25 cellular contexts compared by ENCODE assay signal in the genomic region with DNA sequence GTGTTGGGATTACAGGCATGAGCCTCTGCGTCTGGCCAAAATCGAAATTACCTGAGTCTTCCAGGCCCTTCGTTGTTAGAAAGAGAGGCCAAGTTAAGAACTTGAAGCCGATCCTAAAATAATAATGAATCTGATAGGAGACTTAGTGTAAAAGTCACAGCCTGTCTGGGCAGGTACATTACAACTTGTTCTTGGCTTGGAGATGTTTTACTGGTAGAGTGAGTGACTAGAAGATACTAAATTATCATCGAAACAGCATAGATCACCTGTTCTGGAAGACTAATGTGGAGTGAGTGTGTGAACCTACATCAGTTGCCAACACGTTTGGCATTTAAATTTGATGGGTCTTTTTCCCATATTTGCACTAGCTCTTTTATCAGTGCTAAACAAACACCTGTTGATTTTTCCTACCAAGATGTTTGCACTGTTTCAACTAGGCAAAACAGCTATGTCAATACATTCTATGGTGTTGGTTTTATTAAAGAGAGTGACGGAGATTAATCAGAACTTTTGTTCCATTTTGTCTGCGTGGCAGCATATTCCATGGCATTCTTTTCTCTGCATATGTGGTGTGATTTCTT. TPM values are rescaled to one million over a fixed set of nuclear protein-coding genes. Genes with fewer than 3 reads are reported as not detected.
DNase-seq lines count a peak whose midpoint lies in the region; ATAC-seq and TF ChIP-seq lines count a peak whose summit lies in the region.
"Had no signal": no experiment of that assay in that cellular context is flagged by ENCODE, and none has a peak within 500 bp of the region (broad histone marks: within the 10 kb centered on the region; RNA-seq: fewer than 3 reads in every experiment).

No MANE protein-coding gene starts in this region.

- H4K20me1 ChIP-seq in mammary epithelial cell (ENCODE audit: insufficient read depth, low read length): no peaks in the 10 kb centered on the region

- H3K36me3 ChIP-seq in mammary epithelial cell (ENCODE audit: insufficient read depth, low read length) (no peaks in the 10 kb centered on the region), breast epithelium (no peaks in the 10 kb centered on the region), left ventricle myocardium inferior (no peaks in the 10 kb centered on the region), sigmoid colon (no peaks in the 10 kb centered on the region)
- H3K36me3 ChIP-seq: gastroesophageal sphincter, MG63 had no signal

- TF ChIP-seq POLR2A in breast epithelium (IDR thresholded peaks at IDR 0.05) (no peak), sigmoid colon (IDR thresholded peaks at IDR 0.05) (no peak)

- CTCF ChIA-PET in mammary epithelial cell (lab: Charles Lee; ENCODE audit: low non-redundant PET): no interaction called here

- no peak overlapping the region for H2AFZ ChIP-seq in mammary epithelial cell (ENCODE audit: low read depth, low read length)

- no peak overlapping the region for H3K4me3 Mint-ChIP-seq in stimulated activated naive B cell treated with anti-CD40 and anti-IgM and Interleukin-4, amounts not matched to agents 10 μg/mL and 1 μg/mL and 100 μg/mL, for 72 hours
- H3K4me3 Mint-ChIP-seq: activated naive CD4-positive, alpha-beta T cell treated with anti-CD3 and anti-CD28 coated beads for 36 hours; naive B cell; stimulated activated effector memory CD8-positive, alpha-beta T cell treated with anti-CD3 and anti-CD28 coated beads, Interleukin-12 subunit alpha, Interleukin-12 subunit beta, amount 100 ng/mL, for 72 hours had no signal

- H3K4me1 Mint-ChIP-seq in stimulated activated naive B cell treated with anti-CD40 and anti-IgM and Interleukin-4, amounts not matched to agents 10 μg/mL and 1 μg/mL and 100 μg/mL, for 72 hours: peaks cover 33 to 54% of the 10 kb centered on the region in 2 donors

- in situ Hi-C loops in mammary epithelial cell (cut with MboI; ENCODE audit: low sequenced_read_pairs in 2 of 2): no loop called here

- peaks cover 13 to 26% of the 10 kb centered on the region in 2 donors for H3K36me3 Mint-ChIP-seq in stimulated activated naive B cell treated with anti-CD40 and anti-IgM and Interleukin-4, amounts not matched to agents 10 μg/mL and 1 μg/mL and 100 μg/mL, for 72 hours
- H3K36me3 Mint-ChIP-seq: CD4-positive, CD25-positive, alpha-beta regulatory T cell had no signal

- intact Hi-C loops in mammary epithelial cell (cut with micrococcal nuclease) (no loop called here), breast epithelium (cut with DNase I; ENCODE audit: low total_unique reads) (no loop called here), left ventricle myocardium inferior (cut with micrococcal nuclease) (no loop called here), sigmoid colon (cut with DNase I) (no loop called here), right cardiac atrium (cut with DNase I) (no loop called here)

- no peak overlapping the region for H3K4me3 ChIP-seq in mammary epithelial cell (replicated peaks in 1 of 3; ENCODE audit: insufficient read depth in 1 of 3, low read depth in 2 of 3, low read length in 3 of 3)
- H3K4me3 ChIP-seq in breast epithelium: no peak overlapping the region
- H3K4me3 ChIP-seq in left ventricle myocardium inferior: no peak overlapping the region
- no peak overlapping the region for H3K4me3 ChIP-seq in sigmoid colon
- no peak overlapping the region for H3K4me3 ChIP-seq in right cardiac atrium (ENCODE audit: low read length)
- H3K4me3 ChIP-seq: gastroesophageal sphincter, MG63 had no signal

- no peak overlapping the region for H3K27ac Mint-ChIP-seq in stimulated activated naive B cell treated with anti-CD40 and anti-IgM and Interleukin-4, amounts not matched to agents 10 μg/mL and 1 μg/mL and 100 μg/mL, for 72 hours
- H3K27ac Mint-ChIP-seq: activated naive CD4-positive, alpha-beta T cell treated with anti-CD3 and anti-CD28 coated beads for 36 hours; stimulated activated effector memory CD8-positive, alpha-beta T cell treated with anti-CD3 and anti-CD28 coated beads, Interleukin-12 subunit alpha, Interleukin-12 subunit beta, amount 100 ng/mL, for 72 hours had no signal

- H3K9me3 ChIP-seq in mammary epithelial cell (replicated peaks; ENCODE audit: insufficient read depth, low read length) (no peaks in the 10 kb centered on the region), breast epithelium (no peaks in the 10 kb centered on the region), left ventricle myocardium inferior (replicated peaks) (peaks cover 7% of the 10 kb centered on the region), sigmoid colon (no peaks in the 10 kb centered on the region), right cardiac atrium (ENCODE audit: control insufficient read depth, low read length) (no peaks in the 10 kb centered on the region)
- H3K9me3 ChIP-seq: gastroesophageal sphincter, MG63 had no signal

- peak; percentile 67 for ATAC-seq in esophagus mucosa
- no peak for ATAC-seq in stimulated activated naive B cell treated with anti-CD40 and anti-IgM and Interleukin-4, amounts not matched to agents 10 μg/mL and 1 μg/mL and 100 μg/mL, for 72 hours (replicated peaks)
- ATAC-seq in right cardiac atrium: no peak
- ATAC-seq: gastroesophageal sphincter; stimulated activated effector memory CD8-positive, alpha-beta T cell treated with anti-CD3 and anti-CD28 coated beads, Interleukin-12 subunit alpha, Interleukin-12 subunit beta, amount 100 ng/mL, for 72 hours had no signal

- H3K27me3 ChIP-seq in mammary epithelial cell (ENCODE audit: insufficient read depth, low read length) (no peaks in the 10 kb centered on the region), breast epithelium (no peaks in the 10 kb centered on the region), left ventricle myocardium inferior (ENCODE audit: low read depth) (no peaks in the 10 kb centered on the region), sigmoid colon (no peaks in the 10 kb centered on the region), right cardiac atrium (ENCODE audit: control insufficient read depth, insufficient read depth) (no peaks in the 10 kb centered on the region)
- H3K27me3 ChIP-seq: gastroesophageal sphincter, MG63 had no signal

- TF ChIP-seq CTCF in mammary epithelial cell (conservative IDR thresholded peaks at IDR 0.05 in 1 of 2, IDR thresholded peaks at IDR 0.05 in 1 of 2; ENCODE audit: extremely low read depth in 1 of 2, insufficient read depth in 1 of 2, low read depth in 1 of 2, low read length in 2 of 2) (no peak), breast epithelium (IDR thresholded peaks at IDR 0.05) (no peak), left ventricle myocardium inferior (IDR thresholded peaks at IDR 0.05; ENCODE audit: borderline replicate concordance) (no peak), sigmoid colon (IDR thresholded peaks at IDR 0.05) (no peak)

- no peak overlapping the region for H3K4me2 ChIP-seq in mammary epithelial cell (ENCODE audit: insufficient read depth, low read depth, low read length)

- dilution Hi-C loops in mammary epithelial cell (cut with HindIII; ENCODE audit: low sequenced_read_pairs): no loop called here

- peak; percentile 58 for DNase-seq in mammary epithelial cell
- no peak for DNase-seq in breast epithelium (ENCODE audit: low spot score in 2 of 2)
- DNase-seq in NCI-H345 (lab: John Stamatoyannopoulos, UW): peak; percentile 47
- DNase-seq in stimulated activated naive B cell treated with anti-CD40 and anti-IgM and Interleukin-4, amounts not matched to agents 10 μg/mL and 1 μg/mL and 100 μg/mL, for 72 hours: no peak
- no peak for DNase-seq in left ventricle myocardium inferior
- no peak for DNase-seq in sigmoid colon
- no peak for DNase-seq in right cardiac atrium
- DNase-seq: activated CD4-positive, alpha-beta T cell treated with anti-CD3 and anti-CD28 coated beads, Interleukin-2, amount 50 U/mL, for 4 hours; activated naive CD4-positive, alpha-beta T cell treated with anti-CD3 and anti-CD28 coated beads for 36 hours; activated T-cell treated with anti-CD3 and anti-CD28 coated beads for 4 hours; aorta; CD4-positive, CD25-positive, alpha-beta regulatory T cell; cerebellar nuclear complex; erythroblast; IMR-90; kidney glomerular epithelial cell; mesendoderm; MG63; naive B cell; NCI-H2107; OCI-M1; SHP77 had no signal

- H3K4me1 ChIP-seq in mammary epithelial cell (ENCODE audit: insufficient read depth, low read length) (peaks cover 9% of the 10 kb centered on the region), breast epithelium (peaks cover 0 to 4% of the 10 kb centered on the region in 2 donors), left ventricle myocardium inferior (peaks cover 46% of the 10 kb centered on the region), sigmoid colon (peaks cover 0 to 32% (median 16%) of the 10 kb centered on the region in 4 donors), right cardiac atrium (ENCODE audit: control insufficient read depth, insufficient read depth, low read length) (peaks cover 2% of the 10 kb centered on the region)

- peaks cover 82% of the 10 kb centered on the region for H3K79me2 ChIP-seq in mammary epithelial cell (ENCODE audit: insufficient read depth, low read length)

- H3K27me3 Mint-ChIP-seq in stimulated activated naive B cell treated with anti-CD40 and anti-IgM and Interleukin-4, amounts not matched to agents 10 μg/mL and 1 μg/mL and 100 μg/mL, for 72 hours: no peaks in the 10 kb centered on the region
- H3K27me3 Mint-ChIP-seq: CD4-positive, CD25-positive, alpha-beta regulatory T cell; naive B cell had no signal

- no peak for TF ChIP-seq EP300 in sigmoid colon (IDR thresholded peaks at IDR 0.05)

- H3K9ac ChIP-seq in mammary epithelial cell (ENCODE audit: insufficient read depth, low read length): no peak overlapping the region

- no TSS peak for BruUV-seq in mammary epithelial cell (replicated peaks; lab: Mats Ljungman, UMichigan)

- no peaks in the 10 kb centered on the region for H3K9me3 Mint-ChIP-seq in stimulated activated naive B cell treated with anti-CD40 and anti-IgM and Interleukin-4, amounts not matched to agents 10 μg/mL and 1 μg/mL and 100 μg/mL, for 72 hours
- H3K9me3 Mint-ChIP-seq: activated naive CD4-positive, alpha-beta T cell treated with anti-CD3 and anti-CD28 coated beads for 36 hours; CD4-positive, CD25-positive, alpha-beta regulatory T cell; naive B cell; stimulated activated effector memory CD8-positive, alpha-beta T cell treated with anti-CD3 and anti-CD28 coated beads, Interleukin-12 subunit alpha, Interleukin-12 subunit beta, amount 100 ng/mL, for 72 hours had no signal

- no peak overlapping the region for H3K27ac ChIP-seq in mammary epithelial cell (ENCODE audit: insufficient read depth, low read depth, low read length)
- H3K27ac ChIP-seq in breast epithelium: no peak overlapping the region
- no peak overlapping the region for H3K27ac ChIP-seq in left ventricle myocardium inferior (replicated peaks)
- H3K27ac ChIP-seq in sigmoid colon: no peak overlapping the region
- H3K27ac ChIP-seq in right cardiac atrium (ENCODE audit: low read length): no peak overlapping the region
- H3K27ac ChIP-seq: gastroesophageal sphincter had no signal

- 40% methylated on average over 8 of the region's 8 CpGs for WGBS in mammary epithelial cell (ENCODE audit: low coverage, missing lambda C conversion rate)
- 76 to 82% methylated on average over 8 of the region's 8 CpGs for WGBS in sigmoid colon, 2 donors
- WGBS in right cardiac atrium: 72% methylated on average over 8 of the region's 8 CpGs

RNA-seq across cellular contexts. Expression of gene TMEM217, which starts 4.6 kb away (rescaled TPM):
- total RNA-seq in mammary epithelial cell (1 to 10 TPM; 1.7 to 4.2 TPM), breast epithelium (1 to 10 TPM in 1 of 3 donors, under 1 TPM in 1, not detected in 1; 0.66 to 1.0 TPM), esophagus mucosa (0.84 TPM), left ventricle myocardium inferior (0.80 TPM), sigmoid colon (1 to 10 TPM in 2 of 4 donors, under 1 TPM in 1, not detected in 1; 0.55 to 5.3 (median 1.1) TPM), right cardiac atrium (1 to 10 TPM in 1 of 4 donors, under 1 TPM in 1, not detected in 2; 0.15 to 1.0 TPM)
- polyA plus RNA-seq in mammary epithelial cell (1.1 TPM), sigmoid colon (under 1 TPM; 0.60 to 0.90 (median 0.69) TPM), right cardiac atrium (0.16 TPM)
- 5.6 TPM for polyA minus RNA-seq in mammary epithelial cell

RNA-seq across cellular contexts. Expression of gene TBC1D22B, which starts 5.0 kb away (rescaled TPM):
- total RNA-seq in mammary epithelial cell (10 to 100 TPM in 1 of 2 donors, 1 to 10 TPM in 1; 9.3 to 10.4 TPM), breast epithelium (10 to 100 TPM in 1 of 3 donors, 1 to 10 TPM in 2; 5.8 to 12.4 (median 8.8) TPM), esophagus mucosa (10.0 TPM), left ventricle myocardium inferior (6.1 TPM), sigmoid colon (1 to 10 TPM; 6.1 to 7.2 (median 6.3) TPM), right cardiac atrium (1 to 10 TPM; 6.4 to 9.2 (median 7.7) TPM)
- polyA plus RNA-seq in mammary epithelial cell (5.7 TPM), sigmoid colon (10 to 100 TPM in 1 of 3 donors, 1 to 10 TPM in 2; 8.6 to 10.8 (median 9.5) TPM), right cardiac atrium (4.6 TPM)
- 8.7 TPM for polyA minus RNA-seq in mammary epithelial cell

Comparison
In these comparisons a context has a peak if more than half of its experiments do, and no peak if none do; other contexts are left out.
1. DNase-seq: peak in mammary epithelial cell (single experiment) and NCI-H345 (single experiment); none in breast epithelium (0 of 2), stimulated activated naive B cell treated with anti-CD40 and anti-IgM and Interleukin-4, amounts not matched to agents 10 μg/mL and 1 μg/mL and 100 μg/mL, for 72 hours (single experiment), left ventricle myocardium inferior (single experiment), sigmoid colon (single experiment) and right cardiac atrium (0 of 3).